In the genomic region with DNA sequence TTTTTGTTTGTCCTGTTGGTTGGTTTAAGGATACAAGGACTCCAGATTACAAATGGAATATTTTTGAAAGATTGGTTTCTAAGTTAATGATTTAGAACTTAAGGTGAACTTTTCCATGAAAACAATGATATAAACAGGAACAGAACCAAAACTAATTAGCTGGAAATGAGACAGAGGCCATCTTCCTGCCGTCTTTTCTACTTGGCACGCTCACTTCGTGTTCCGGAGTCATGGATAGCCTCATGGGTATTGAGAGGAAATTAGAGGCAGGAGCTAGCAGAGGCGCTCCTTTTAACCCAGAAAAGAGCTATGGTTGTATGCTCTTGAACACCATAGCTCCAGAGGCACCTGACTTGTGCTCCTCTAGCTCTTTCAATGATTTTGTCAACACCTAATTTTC, we compare ENCODE assay signal across 14 cellular contexts. TPM values are rescaled to one million over a fixed set of nuclear protein-coding genes. Genes with fewer than 3 reads are reported as not detected.
DNase-seq lines count a peak whose midpoint lies in the region; TF ChIP-seq lines count a peak whose summit lies in the region.
"Had no signal": no experiment of that assay in that cellular context is flagged by ENCODE, and none has a peak within 500 bp of the region (broad histone marks: within the 10 kb centered on the region; RNA-seq: fewer than 3 reads in every experiment).

No MANE protein-coding gene starts in this region.

- H3K27ac Mint-ChIP-seq in activated CD4-positive, alpha-beta memory T cell treated with anti-CD3 and anti-CD28 coated beads for 36 hours = no peak overlapping the region
- no peak overlapping the region for H3K27ac Mint-ChIP-seq in activated CD4-positive, alpha-beta memory T cell treated with anti-CD3 and anti-CD28 coated beads, Interleukin-2, amount 10 ng/mL, durations not matched to agents 7 days and 5 days
- no peak overlapping the region for H3K27ac Mint-ChIP-seq in activated CD4-positive, alpha-beta T cell treated with anti-CD3 and anti-CD28 coated beads, Interleukin-2, amount 10 ng/mL, durations not matched to agents 24 days and 14 days
- H3K27ac Mint-ChIP-seq: nephron had no signal

- TF ChIP-seq EP300 in esophagus muscularis mucosa (IDR thresholded peaks at IDR 0.05) = no peak

- H3K27ac ChIP-seq in esophagus muscularis mucosa (replicated peaks in 1 of 4) = peak overlapping the region in 1 of 4 donors; percentile 3
- H3K27ac ChIP-seq in spleen = peak overlapping the region in 7 of 8 donors; percentile 4 to 92 (median 49)
- H3K27ac ChIP-seq: A549 had no signal

- H3K9me3 ChIP-seq in esophagus muscularis mucosa (no peaks in the 10 kb centered on the region), spleen (no peaks in the 10 kb centered on the region)
- H3K9me3 ChIP-seq: A549 had no signal

- POLR2A ChIA-PET in activated CD4-positive, alpha-beta memory T cell treated with anti-CD3 and anti-CD28 coated beads for 36 hours (lab: Charles Lee) = no interaction called here
- POLR2A ChIA-PET in activated CD4-positive, alpha-beta memory T cell treated with anti-CD3 and anti-CD28 coated beads, Interleukin-2, amount 10 ng/mL, durations not matched to agents 7 days and 5 days (lab: Charles Lee) = interaction anchor here (0.9 to 1.2 kb wide), 4 partner anchors 11 to 46 kb away, joined by 3 read pairs; no protein-coding TSS in a partner anchor

- CTCF ChIA-PET in activated CD4-positive, alpha-beta memory T cell treated with anti-CD3 and anti-CD28 coated beads for 36 hours (lab: Charles Lee) = interaction anchor here (0.8 to 1.9 kb wide), 4 partner anchors 48 to 618 kb away, joined by 3 to 6 read pairs (median 4); no protein-coding TSS in a partner anchor
- CTCF ChIA-PET in activated CD4-positive, alpha-beta memory T cell treated with anti-CD3 and anti-CD28 coated beads, Interleukin-2, amount 10 ng/mL, durations not matched to agents 7 days and 5 days (lab: Charles Lee) = interaction anchor here (0.8 to 1.0 kb wide), 2 partner anchors 17 to 87 kb away, joined by 3 read pairs; no protein-coding TSS in a partner anchor

- H3K27me3 Mint-ChIP-seq in activated CD4-positive, alpha-beta memory T cell treated with anti-CD3 and anti-CD28 coated beads for 36 hours = no peaks in the 10 kb centered on the region
- H3K27me3 Mint-ChIP-seq in activated CD4-positive, alpha-beta memory T cell treated with anti-CD3 and anti-CD28 coated beads, Interleukin-2, amount 10 ng/mL, durations not matched to agents 7 days and 5 days = no peaks in the 10 kb centered on the region
- no peaks in the 10 kb centered on the region for H3K27me3 Mint-ChIP-seq in activated CD4-positive, alpha-beta T cell treated with anti-CD3 and anti-CD28 coated beads, Interleukin-2, amount 10 ng/mL, durations not matched to agents 24 days and 14 days

- peaks cover 59% of the 10 kb centered on the region for H3K4me1 Mint-ChIP-seq in activated CD4-positive, alpha-beta memory T cell treated with anti-CD3 and anti-CD28 coated beads for 36 hours (ENCODE audit: low read depth)
- peaks cover 42% of the 10 kb centered on the region for H3K4me1 Mint-ChIP-seq in activated CD4-positive, alpha-beta memory T cell treated with anti-CD3 and anti-CD28 coated beads, Interleukin-2, amount 10 ng/mL, durations not matched to agents 7 days and 5 days
- H3K4me1 Mint-ChIP-seq in activated CD4-positive, alpha-beta T cell treated with anti-CD3 and anti-CD28 coated beads, Interleukin-2, amount 10 ng/mL, durations not matched to agents 24 days and 14 days = peaks cover 45% of the 10 kb centered on the region

- 58% methylated on average over 5 of the region's 5 CpGs for WGBS in esophagus muscularis mucosa
- WGBS in spleen, 5 donors = 35 to 58% (median 46%) methylated on average over 5 of the region's 5 CpGs

- no peaks in the 10 kb centered on the region for H3K9me3 Mint-ChIP-seq in activated CD4-positive, alpha-beta memory T cell treated with anti-CD3 and anti-CD28 coated beads for 36 hours
- no peaks in the 10 kb centered on the region for H3K9me3 Mint-ChIP-seq in activated CD4-positive, alpha-beta memory T cell treated with anti-CD3 and anti-CD28 coated beads, Interleukin-2, amount 10 ng/mL, durations not matched to agents 7 days and 5 days
- no peaks in the 10 kb centered on the region for H3K9me3 Mint-ChIP-seq in activated CD4-positive, alpha-beta T cell treated with anti-CD3 and anti-CD28 coated beads, Interleukin-2, amount 10 ng/mL, durations not matched to agents 24 days and 14 days
- H3K9me3 Mint-ChIP-seq: nephron had no signal

- H3K4me3 ChIP-seq in esophagus muscularis mucosa (peak overlapping the region; percentile 72 to 92 (median 89)), spleen (peak overlapping the region in 3 of 8 donors; percentile 5 to 87 (median 82))
- H3K4me3 ChIP-seq: A549 had no signal

- peak overlapping the region; percentile 2 for H3K4me3 Mint-ChIP-seq in activated CD4-positive, alpha-beta memory T cell treated with anti-CD3 and anti-CD28 coated beads for 36 hours
- H3K4me3 Mint-ChIP-seq in activated CD4-positive, alpha-beta memory T cell treated with anti-CD3 and anti-CD28 coated beads, Interleukin-2, amount 10 ng/mL, durations not matched to agents 7 days and 5 days = no peak overlapping the region
- H3K4me3 Mint-ChIP-seq in activated CD4-positive, alpha-beta T cell treated with anti-CD3 and anti-CD28 coated beads, Interleukin-2, amount 10 ng/mL, durations not matched to agents 24 days and 14 days = no peak overlapping the region

- H3K27me3 ChIP-seq in esophagus muscularis mucosa = no peaks in the 10 kb centered on the region
- H3K27me3 ChIP-seq in spleen (replicated peaks in 1 of 7) = no peaks in the 10 kb centered on the region

- DNase-seq in activated CD4-positive, alpha-beta memory T cell treated with anti-CD3 and anti-CD28 coated beads for 36 hours = no peak
- DNase-seq in activated CD4-positive, alpha-beta memory T cell treated with anti-CD3 and anti-CD28 coated beads, Interleukin-2, amount 10 ng/mL, durations not matched to agents 7 days and 5 days = no peak
- DNase-seq in RKO (ENCODE audit: low spot score) = peak; percentile 72
- no peak for DNase-seq in esophagus muscularis mucosa (ENCODE audit: extremely low spot score)
- no peak for DNase-seq in spleen
- DNase-seq in NCI-H1694 (lab: John Stamatoyannopoulos, UW) = no peak
- no peak for DNase-seq in activated CD4-positive, alpha-beta T cell treated with anti-CD3 and anti-CD28 coated beads, Interleukin-2, amount 10 ng/mL, durations not matched to agents 24 days and 14 days
- no peak for DNase-seq in GM19238 (ENCODE audit: insufficient read length, low spot score)
- DNase-seq: activated CD4-positive, alpha-beta T cell treated with anti-CD3 and anti-CD28 coated beads for 48 hours; amniotic stem cell; DND-41; NCI-H748 treated with DMSO at 0.1 percent for 48 hours had no signal

- H3K36me3 Mint-ChIP-seq in activated CD4-positive, alpha-beta memory T cell treated with anti-CD3 and anti-CD28 coated beads for 36 hours = peaks cover 14% of the 10 kb centered on the region
- H3K36me3 Mint-ChIP-seq in activated CD4-positive, alpha-beta memory T cell treated with anti-CD3 and anti-CD28 coated beads, Interleukin-2, amount 10 ng/mL, durations not matched to agents 7 days and 5 days (ENCODE audit: low read depth) = no peaks in the 10 kb centered on the region
- peaks cover 14% of the 10 kb centered on the region for H3K36me3 Mint-ChIP-seq in activated CD4-positive, alpha-beta T cell treated with anti-CD3 and anti-CD28 coated beads, Interleukin-2, amount 10 ng/mL, durations not matched to agents 24 days and 14 days (ENCODE audit: low read depth)

- no peaks in the 10 kb centered on the region for H3K36me3 ChIP-seq in esophagus muscularis mucosa
- no peaks in the 10 kb centered on the region for H3K36me3 ChIP-seq in spleen

- no peak for TF ChIP-seq POLR2A in esophagus muscularis mucosa (IDR thresholded peaks at IDR 0.05; ENCODE audit: low read depth)
- no peak for TF ChIP-seq POLR2A in spleen (IDR thresholded peaks at IDR 0.05)

- intact Hi-C loops in activated CD4-positive, alpha-beta memory T cell treated with anti-CD3 and anti-CD28 coated beads for 36 hours (cut with micrococcal nuclease) = loop anchor here (2.0 to 5.0 kb wide), 4 partner anchors 29 to 1535 kb away; no protein-coding TSS in a partner anchor
- intact Hi-C loops in esophagus muscularis mucosa (cut with DNase I) (loop anchor here (5.0 kb wide), 1 partner anchor 45 kb away; no protein-coding TSS in a partner anchor), spleen (cut with DNase I; ENCODE audit: low total_unique reads) (no loop called here)
- intact Hi-C loops in activated CD4-positive, alpha-beta T cell treated with anti-CD3 and anti-CD28 coated beads, Interleukin-2, amount 10 ng/mL, durations not matched to agents 24 days and 14 days (cut with micrococcal nuclease) = loop anchor here (5.0 kb wide), 2 partner anchors 35 to 40 kb away; no protein-coding TSS in a partner anchor

- peaks cover 14 to 32% (median 18%) of the 10 kb centered on the region in 4 donors for H3K4me1 ChIP-seq in esophagus muscularis mucosa
- H3K4me1 ChIP-seq in spleen = peaks cover 3 to 37% (median 19%) of the 10 kb centered on the region in 6 donors

- no peak for TF ChIP-seq CTCF in esophagus muscularis mucosa (IDR thresholded peaks at IDR 0.05)
- TF ChIP-seq CTCF in spleen (IDR thresholded peaks at IDR 0.05 in 8 of 11, conservative IDR thresholded peaks at IDR 0.05 in 3 of 11) = no peak

RNA-seq across cellular contexts. Expression of a gene that starts 2.4 kb away (rescaled TPM):
- 1 to 10 TPM; 3.1 to 3.5 TPM for total RNA-seq in activated CD4-positive, alpha-beta memory T cell treated with anti-CD3 and anti-CD28 coated beads for 36 hours
- 1 to 10 TPM; 1.2 to 1.4 TPM for total RNA-seq in activated CD4-positive, alpha-beta memory T cell treated with anti-CD3 and anti-CD28 coated beads, Interleukin-2, amount 10 ng/mL, durations not matched to agents 7 days and 5 days
- total RNA-seq in esophagus muscularis mucosa = 1 to 10 TPM; 5.0 to 7.5 (median 5.2) TPM
- total RNA-seq in spleen = 1 to 10 TPM; 3.0 to 6.0 (median 4.1) TPM
- polyA plus RNA-seq in spleen = 1 to 10 TPM; 1.7 to 3.1 (median 1.7) TPM
- 6.2 and 6.7 TPM in 2 replicates for total RNA-seq in activated CD4-positive, alpha-beta T cell treated with anti-CD3 and anti-CD28 coated beads, Interleukin-2, amount 10 ng/mL, durations not matched to agents 24 days and 14 days
